14 cellular contexts compared by ENCODE assay signal in genomic region chr18:3397786-3398185, GRCh38.
"Had no signal": no experiment of that assay in that cellular context is flagged by ENCODE, and none has a peak within 500 bp of the region (broad histone marks: within the 10 kb centered on the region; RNA-seq: fewer than 3 reads in every experiment).

No MANE protein-coding gene starts in this region.

- H3K4me1 ChIP-seq: colonic mucosa, left lung, right atrium auricular region, testis, upper lobe of right lung had no signal

- H3K27ac ChIP-seq: colonic mucosa, left lung, right atrium auricular region, testis, upper lobe of right lung had no signal

- DNase-seq: activated CD4-positive, alpha-beta T cell treated with anti-CD3 and anti-CD28 coated beads, Interleukin-2, amount 50 U/mL, for 48 hours; activated naive CD8-positive, alpha-beta T cell treated with anti-CD3 and anti-CD28 coated beads for 36 hours; activated T-cell treated with anti-CD3 and anti-CD28 coated beads for 4 hours; amniotic stem cell; colonic mucosa; left lung; stimulated activated CD4-positive, alpha-beta T cell treated with anti-CD3 and anti-CD28 coated beads, Interleukin-15, amount 100 ng/mL, for 24 hours; stimulated activated CD4-positive, alpha-beta T cell treated with anti-CD3 and anti-CD28 coated beads, Interleukin-2, amount 100 ng/mL, for 48 hours; T-helper 2 cell; testis; upper lobe of right lung had no signal

- H3K4me3 Mint-ChIP-seq: activated naive CD8-positive, alpha-beta T cell treated with anti-CD3 and anti-CD28 coated beads for 36 hours; stimulated activated naive CD8-positive, alpha-beta T cell treated with anti-CD3 and anti-CD28 coated beads, Interleukin-15, Interleukin-2, amounts not matched to agents 100 ng/mL and 50 ng/mL, for 24 hours had no signal

- H3K27ac Mint-ChIP-seq: activated naive CD8-positive, alpha-beta T cell treated with anti-CD3 and anti-CD28 coated beads for 36 hours; stimulated activated naive CD8-positive, alpha-beta T cell treated with anti-CD3 and anti-CD28 coated beads, Interleukin-15, Interleukin-2, amounts not matched to agents 100 ng/mL and 50 ng/mL, for 24 hours had no signal

- H3K4me3 ChIP-seq: colonic mucosa, left lung, prostate gland, right atrium auricular region, testis, upper lobe of right lung had no signal

- H3K9me3 ChIP-seq: colonic mucosa, left lung, prostate gland, right atrium auricular region, testis, upper lobe of right lung had no signal

- H3K27me3 ChIP-seq: colonic mucosa, left lung, right atrium auricular region, testis, upper lobe of right lung had no signal

- H3K36me3 ChIP-seq: colonic mucosa, left lung, prostate gland, right atrium auricular region, upper lobe of right lung had no signal

- H3K27me3 Mint-ChIP-seq: stimulated activated naive CD8-positive, alpha-beta T cell treated with anti-CD3 and anti-CD28 coated beads, Interleukin-15, Interleukin-2, amounts not matched to agents 100 ng/mL and 50 ng/mL, for 24 hours had no signal
